In genomic region chr2:112451317-112451716, GRCh38 we compare ENCODE assay signal across 33 cellular contexts.
"Had no signal": no experiment of that assay in that cellular context is flagged by ENCODE, and none has a peak within 500 bp of the region (broad histone marks: within the 10 kb centered on the region; RNA-seq: fewer than 3 reads in every experiment).

No MANE protein-coding gene starts in this region.

- DNase-seq: activated effector memory CD4-positive, alpha-beta T cell treated with anti-CD3 and anti-CD28 coated beads, Interleukin-2, amount 50 U/mL, for 16 hours; activated effector memory CD4-positive, alpha-beta T cell treated with Interleukin-2 at 50 U/mL for 16 hours; activated gamma-delta T cell; activated gamma-delta T cell treated with Interleukin-2 at 50 U/mL for 16 hours; activated naive CD4-positive, alpha-beta T cell; activated naive CD4-positive, alpha-beta T cell treated with anti-CD3 and anti-CD28 coated beads for 36 hours; activated naive CD4-positive, alpha-beta T cell treated with anti-CD3 and anti-CD28 coated beads, Interleukin-2, amount 10 ng/mL, durations not matched to agents 7 days and 5 days; activated naive CD4-positive, alpha-beta T cell treated with anti-CD3 and anti-CD28 coated beads, Interleukin-2, amount 50 U/mL, for 16 hours; activated naive CD4-positive, alpha-beta T cell treated with Interleukin-2 at 50 U/mL for 16 hours; activated naive CD8-positive, alpha-beta T cell treated with anti-CD3 and anti-CD28 coated beads for 36 hours; activated naive CD8-positive, alpha-beta T cell treated with anti-CD3 and anti-CD28 coated beads, Interleukin-2, amount 10 ng/mL, durations not matched to agents 7 days and 5 days; activated naive CD8-positive, alpha-beta T cell treated with anti-CD3 and anti-CD28 coated beads, Interleukin-2, amount 50 U/mL, for 24 hours; activated T-cell treated with anti-CD3 and anti-CD28 coated beads, Interleukin-2, amount 50 U/mL, for 24 hours; activated T-cell treated with anti-CD3 and anti-CD28 coated beads, Interleukin-2, amount 50 U/mL, for 4 hours; activated T-cell treated with anti-CD3 and anti-CD28 coated beads, Interleukin-2, amount 50 U/mL, for 48 hours; activated T-cell treated with anti-CD3 and anti-CD28 coated beads, Interleukin-2, amount 50 U/mL, for 72 hours; adrenal gland; amniotic stem cell; amygdala; anterior cingulate cortex; aorta; body of pancreas; brain microvascular endothelial cell; caudate nucleus; central memory CD4-positive, alpha-beta T cell; cerebellar nuclear complex had no signal

- ATAC-seq: activated naive CD4-positive, alpha-beta T cell treated with anti-CD3 and anti-CD28 coated beads, Interleukin-2, amount 50 U/mL, for 72 hours; activated naive CD8-positive, alpha-beta T cell treated with anti-CD3 and anti-CD28 coated beads, Interleukin-2, amount 50 U/mL, for 24 hours; activated T-cell treated with anti-CD3 and anti-CD28 coated beads, Interleukin-2, amount 50 U/mL, for 4 hours; activated T-cell treated with anti-CD3 and anti-CD28 coated beads, Interleukin-2, amount 50 U/mL, for 72 hours; activated T-helper 17 cell treated with anti-CD3 and anti-CD28 coated beads, Interleukin-2, amount 50 U/mL, for 72 hours; body of pancreas had no signal

- H3K27me3 ChIP-seq: adrenal gland, ascending aorta, body of pancreas, brain microvascular endothelial cell, breast epithelium, cardiac muscle cell had no signal

- FAIRE-seq: astrocyte, bronchial epithelial cell had no signal

- H3K4me3 ChIP-seq: adrenal gland, ascending aorta, body of pancreas, breast epithelium, cardiac muscle cell had no signal

- H3K36me3 ChIP-seq: adrenal gland, ascending aorta, brain microvascular endothelial cell, breast epithelium, cardiac muscle cell had no signal

- H3K27ac ChIP-seq: adrenal gland, ascending aorta, body of pancreas, brain microvascular endothelial cell, breast epithelium, cardiac muscle cell had no signal

- H3K9me3 ChIP-seq: adrenal gland, ascending aorta had no signal

- H3K4me1 ChIP-seq: adrenal gland, ascending aorta, body of pancreas, breast epithelium had no signal
